ENCODE assay signal across 8 cellular contexts in the genomic region with DNA sequence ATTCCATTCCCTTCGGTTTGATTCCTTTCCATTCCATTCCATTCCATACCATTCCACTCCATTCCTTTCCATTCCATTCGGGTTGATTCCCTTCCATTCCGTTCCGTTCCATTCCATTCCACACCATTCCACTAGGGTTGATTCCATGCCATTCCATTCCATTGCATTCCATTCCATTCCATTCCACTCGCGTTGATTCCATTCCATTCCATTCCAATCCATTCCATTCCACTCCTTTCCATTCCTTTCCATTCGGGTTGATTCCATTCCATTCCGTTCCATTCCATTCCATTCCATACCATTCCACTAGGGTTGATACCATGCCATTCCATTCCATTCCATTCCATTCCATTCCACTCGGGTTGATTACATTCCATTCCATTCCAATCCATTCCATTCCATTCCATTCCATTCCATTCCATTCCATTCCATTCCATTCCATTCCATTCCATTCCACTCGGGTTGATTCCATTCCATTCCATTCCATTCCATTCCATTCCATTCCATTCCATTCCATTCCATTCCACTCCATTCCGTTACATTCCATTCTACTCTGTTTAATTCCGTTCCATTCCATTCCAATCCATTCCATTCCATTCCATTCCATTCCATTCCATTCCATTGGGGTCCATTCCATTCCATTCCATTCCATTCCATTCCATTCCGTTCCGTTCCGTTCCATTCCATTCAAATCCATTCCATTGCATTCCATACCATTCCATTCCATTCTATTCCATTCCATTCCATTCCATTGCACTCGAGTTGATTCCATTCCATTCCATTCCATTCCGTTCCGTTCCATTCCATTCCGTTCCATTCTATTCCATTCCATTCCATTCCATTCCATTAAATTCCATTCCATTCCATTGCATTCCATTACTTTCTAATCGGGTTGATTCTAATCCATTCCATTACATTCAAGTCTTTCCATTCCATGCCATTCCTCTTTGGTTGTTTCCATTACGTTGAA.
A peak's percentile ranks its signal among the peaks of the same experiment; 100 is the strongest.
DNase-seq lines count a peak whose midpoint lies in the region; ATAC-seq and TF ChIP-seq lines count a peak whose summit lies in the region.
"Not testable (repeated sequence)": the region's sequence is repeated elsewhere in the genome, so short reads cannot be mapped to it uniquely, and the experiment has no call there.

No MANE protein-coding gene starts in this region.

- peak in 1 of 7 experiments; percentile 3 for DNase-seq in CD8-positive, alpha-beta T cell
- DNase-seq in HS-27A (ENCODE audit: low read depth) (peak; percentile 60), immature natural killer cell (peak in 2 of 3 donors; percentile 7 to 19), retina (peak; percentile 1)
- DNase-seq in endothelial cell (ENCODE audit: low spot score): not testable (repeated sequence)

- H3K27me3 ChIP-seq in CD8-positive, alpha-beta T cell (ENCODE audit: insufficient read depth, low read length): not testable (repeated sequence)

- H3K4me3 Mint-ChIP-seq in CD8-positive, alpha-beta T cell: not testable (repeated sequence)
- H3K4me3 Mint-ChIP-seq in endothelial cell (ENCODE audit: unreplicated experiment): peak overlapping the region; percentile 1
- peak overlapping the region in 1 of 5 donors; percentile 2 for H3K4me3 Mint-ChIP-seq in immature natural killer cell

- not testable (repeated sequence) for H3K27ac Mint-ChIP-seq in CD8-positive, alpha-beta T cell; immature natural killer cell
- peak overlapping the region; percentile 0 for H3K27ac Mint-ChIP-seq in endothelial cell (ENCODE audit: unreplicated experiment)

- H3K36me3 ChIP-seq in CD8-positive, alpha-beta T cell (ENCODE audit: insufficient read depth, low read length): not testable (repeated sequence)

- CTCF ChIA-PET in CD8-positive, alpha-beta T cell (lab: Charles Lee): not testable (repeated sequence)

- H3K27ac ChIP-seq in CD8-positive, alpha-beta T cell (ENCODE audit: low read depth, low read length): not testable (repeated sequence)

- ATAC-seq in CD8-positive, alpha-beta T cell: peak; percentile 69
- ATAC-seq in GM19438 (IDR thresholded peaks at IDR 0.05; ENCODE audit: low read depth, unreplicated experiment): peak; percentile 77
- ATAC-seq in HG02852 (IDR thresholded peaks at IDR 0.05; ENCODE audit: unreplicated experiment): peak; percentile 68
- ATAC-seq in activated CD4-positive, CD25-positive, alpha-beta regulatory T cell treated with anti-CD3 and anti-CD28 coated beads, Interleukin-2, amount 50 U/mL, for 24 hours: peak; percentile 68 to 72

- not testable (repeated sequence) for H3K27me3 Mint-ChIP-seq in CD8-positive, alpha-beta T cell (ENCODE audit: low read depth)
- H3K27me3 Mint-ChIP-seq in endothelial cell (ENCODE audit: unreplicated experiment): peaks cover 48% of the 10 kb centered on the region
- H3K27me3 Mint-ChIP-seq in immature natural killer cell (ENCODE audit: low read depth in 3 of 3): peaks cover 5 to 10% (median 8%) of the 10 kb centered on the region in 3 donors

- peaks cover 61% of the 10 kb centered on the region for H3K9me3 Mint-ChIP-seq in CD8-positive, alpha-beta T cell
- H3K9me3 Mint-ChIP-seq in endothelial cell (ENCODE audit: unreplicated experiment) (peaks cover 63% of the 10 kb centered on the region), immature natural killer cell (peaks cover 54 to 100% (median 96%) of the 10 kb centered on the region in 6 donors)

- H3K9me3 ChIP-seq in CD8-positive, alpha-beta T cell (ENCODE audit: low read length): peaks cover 22% of the 10 kb centered on the region

- H3K4me3 ChIP-seq in CD8-positive, alpha-beta T cell (ENCODE audit: low read depth, low read length): not testable (repeated sequence)

- H3K4me1 Mint-ChIP-seq in CD8-positive, alpha-beta T cell (ENCODE audit: low read depth); endothelial cell (ENCODE audit: unreplicated experiment); immature natural killer cell: not testable (repeated sequence)

- POLR2A ChIA-PET in CD8-positive, alpha-beta T cell (lab: Charles Lee): not testable (repeated sequence)

- peaks cover 44% of the 10 kb centered on the region for H3K36me3 Mint-ChIP-seq in CD8-positive, alpha-beta T cell
- H3K36me3 Mint-ChIP-seq in endothelial cell (ENCODE audit: low read depth, unreplicated experiment) (peaks cover 38% of the 10 kb centered on the region), immature natural killer cell (peaks cover 46 to 55% (median 47%) of the 10 kb centered on the region in 3 donors)

- not testable (repeated sequence) for H3K4me1 ChIP-seq in CD8-positive, alpha-beta T cell (ENCODE audit: insufficient read depth, low read length)

- intact Hi-C loops in CD8-positive, alpha-beta T cell (cut with DNase I, micrococcal nuclease): not testable (repeated sequence)

- not testable (repeated sequence) for TF ChIP-seq CTCF in CD8-positive, alpha-beta T cell (IDR thresholded peaks at IDR 0.05); endothelial cell (IDR thresholded peaks at IDR 0.05; ENCODE audit: unreplicated experiment)
